In genomic region chr16:81814751-81815428, GRCh38 we compare ENCODE assay signal across 1 cellular context.
TF ChIP-seq lines count a peak whose summit lies in the region.

No MANE protein-coding gene starts in this region.

TF ChIP-seq in K562, 482 proteins besides CTCF, POLR2A, EP300 and RAD21:
- no peak for TF ChIP-seq FOS (IDR thresholded peaks at IDR 0.05; ENCODE audit: extremely low read depth, insufficient read length)
- TF ChIP-seq GATA2 (CRISPR knock-in tag; IDR thresholded peaks at IDR 0.05) = peak; percentile 62
- TF ChIP-seq EWSR1 (IDR thresholded peaks at IDR 0.05; ENCODE audit: borderline replicate concordance, low read depth, partially characterized antibody) = no peak
- peak; percentile 72; the same call in 1 of the 2 replicates for TF ChIP-seq JUND (IDR thresholded peaks at IDR 0.05; ENCODE audit: borderline replicate concordance, low read depth, low read length)
- peak; percentile 48; the same call in 1 of the 3 replicates for TF ChIP-seq JUND (tag; IDR thresholded peaks at IDR 0.05; ENCODE audit: borderline replicate concordance, low read depth, low read length)
- peak; percentile 47 for TF ChIP-seq ZFP36 (IDR thresholded peaks at IDR 0.05; ENCODE audit: low read depth, low read length, partially characterized antibody)
- TF ChIP-seq ATF3 (IDR thresholded peaks at IDR 0.05) = peak; percentile 37; the same call in 1 of the 2 replicates
- no peak for TF ChIP-seq ATF3 (CRISPR knock-in tag; conservative IDR thresholded peaks at IDR 0.05)
- TF ChIP-seq HNRNPL (IDR thresholded peaks at IDR 0.05; ENCODE audit: low read depth, low read length) = no peak
- TF ChIP-seq ADNP (tag; IDR thresholded peaks at IDR 0.05) = peak; percentile 42; the same call in 1 of the 2 replicates
- TF ChIP-seq CEBPG (CRISPR knock-in tag; IDR thresholded peaks at IDR 0.05) = no peak
- TF ChIP-seq CEBPG (tag; conservative IDR thresholded peaks at IDR 0.05 in 1 of 2, IDR thresholded peaks at IDR 0.05 in 1 of 2) = no peak
- peak; percentile 31 for TF ChIP-seq RBM25 (IDR thresholded peaks at IDR 0.05; ENCODE audit: low read depth, low read length, severe bottlenecking)
- TF ChIP-seq NFE2 (IDR thresholded peaks at IDR 0.05; ENCODE audit: low read depth) = peak; percentile 35; the same call in 1 of the 2 replicates
- 0 out of 2 replicates have a peak, but pooled peaks have one; percentile 10 for TF ChIP-seq ATF7 (IDR thresholded peaks at IDR 0.05)
- TF ChIP-seq MTA2 (IDR thresholded peaks at IDR 0.05; ENCODE audit: low read depth) = no peak
- 0 out of 2 replicates have a peak, but pooled peaks have one; percentile 16 for TF ChIP-seq SMARCA4 (IDR thresholded peaks at IDR 0.05)
- peak; percentile 65 for TF ChIP-seq FOXJ2 (tag; IDR thresholded peaks at IDR 0.05)
- TF ChIP-seq FOSL1 (tag; conservative IDR thresholded peaks at IDR 0.05) = peak; percentile 79
- TF ChIP-seq BCOR (IDR thresholded peaks at IDR 0.05) = peak; percentile 36; the same call in 1 of the 2 replicates
- TF ChIP-seq ATF2 (CRISPR knock-in tag; IDR thresholded peaks at IDR 0.05) = no peak
- TF ChIP-seq MAFG (tag; conservative IDR thresholded peaks at IDR 0.05) = 0 out of 2 replicates have a peak, but pooled peaks have one; percentile 25
